In genomic region chr2:49954074-49954473, GRCh38 we compare ENCODE assay signal across 9 cellular contexts.
"Had no signal": no experiment of that assay in that cellular context is flagged by ENCODE, and none has a peak within 500 bp of the region (broad histone marks: within the 10 kb centered on the region; RNA-seq: fewer than 3 reads in every experiment).

No MANE protein-coding gene starts in this region.

- H3K9me3 Mint-ChIP-seq: GM23338, H9 had no signal

- ATAC-seq: GM23338, HCT116 had no signal

- H3K27ac Mint-ChIP-seq: GM23338, H9, HFFc6 had no signal

- H3K36me3 ChIP-seq: HAP-1 had no signal

- H3K9me3 ChIP-seq: HAP-1 had no signal

- DNase-seq: GM23248, GOT3, H7, H9, HCEC 1CT, HFFc6 had no signal

- H3K27ac ChIP-seq: GM23248 had no signal

- H3K4me3 Mint-ChIP-seq: GM23338, H9, HFFc6 had no signal

- H3K4me3 ChIP-seq: GM23248, GM23338, HAP-1 had no signal
